22 cellular contexts compared by ENCODE assay signal in genomic region chr1:156647351-156647750, GRCh38. TPM values are rescaled to one million over a fixed set of nuclear protein-coding genes. Genes with fewer than 3 reads are reported as not detected.
DNase-seq lines count a peak whose midpoint lies in the region; ATAC-seq, FAIRE-seq and TF ChIP-seq lines count a peak whose summit lies in the region.
"Had no signal": no experiment of that assay in that cellular context is flagged by ENCODE, and none has a peak within 500 bp of the region (broad histone marks: within the 10 kb centered on the region; RNA-seq: fewer than 3 reads in every experiment).

No MANE protein-coding gene starts in this region.

- H3K79me2 ChIP-seq in K562 (ENCODE audit: control insufficient read depth, insufficient read depth, low read length), result no peaks in the 10 kb centered on the region

- H3K9ac ChIP-seq in K562 (ENCODE audit: insufficient read depth in 1 of 2, low read depth in 2 of 2, low read length in 2 of 2), result peak overlapping the region in 1 of 2 experiments; percentile 29; a peak in 1 of 4 replicates
- H3K9ac ChIP-seq: GM23248 had no signal

- peak; percentile 27 for DNase-seq in activated naive CD8-positive, alpha-beta T cell treated with anti-CD3 and anti-CD28 coated beads, Interleukin-2, amount 10 ng/mL, durations not matched to agents 7 days and 5 days
- DNase-seq in activated naive CD8-positive, alpha-beta T cell treated with anti-CD3 and anti-CD28 coated beads for 36 hours, result no peak
- DNase-seq in K562 (ENCODE audit: extremely low read depth in 1 of 4, low spot score in 3 of 4), result no peak
- DNase-seq: AML-193; Caco-2; CD4-positive, alpha-beta T cell; GM23248; HFFc6; IMR-90 had no signal

- CTCF ChIA-PET in K562 (lab: Yijun Ruan, JAX; ENCODE audit: low intra/inter-chr PET ratio), result no interaction called here

- no peaks in the 10 kb centered on the region for H3K9me3 ChIP-seq in K562 (replicated peaks; ENCODE audit: control insufficient read depth, insufficient read depth, low read depth, low read length)
- H3K9me3 ChIP-seq: A549, Caco-2 had no signal

- no peak overlapping the region for H3K4me3 Mint-ChIP-seq in activated naive CD8-positive, alpha-beta T cell treated with anti-CD3 and anti-CD28 coated beads, Interleukin-2, amount 10 ng/mL, durations not matched to agents 7 days and 5 days
- H3K4me3 Mint-ChIP-seq in activated naive CD8-positive, alpha-beta T cell treated with anti-CD3 and anti-CD28 coated beads for 36 hours, result no peak overlapping the region
- H3K4me3 Mint-ChIP-seq: CD4-positive, alpha-beta T cell; HFFc6 had no signal

- no peak for FAIRE-seq in K562 (lab: Jason Lieb, UNC)
- FAIRE-seq: A549, D721Med, G401.6, GM12891, GM19239, H54 had no signal

- peaks cover 76% of the 10 kb centered on the region for H3K27me3 Mint-ChIP-seq in activated naive CD8-positive, alpha-beta T cell treated with anti-CD3 and anti-CD28 coated beads, Interleukin-2, amount 10 ng/mL, durations not matched to agents 7 days and 5 days
- peaks cover 90% of the 10 kb centered on the region for H3K27me3 Mint-ChIP-seq in activated naive CD8-positive, alpha-beta T cell treated with anti-CD3 and anti-CD28 coated beads for 36 hours

- BruUV-seq in K562 (replicated peaks; lab: Mats Ljungman, UMichigan), result no TSS peak

- ATAC-seq in activated naive CD8-positive, alpha-beta T cell treated with anti-CD3 and anti-CD28 coated beads, Interleukin-2, amount 10 ng/mL, durations not matched to agents 7 days and 5 days (ENCODE audit: low read depth), result no peak
- no peak for ATAC-seq in K562
- ATAC-seq in GM19328 (IDR thresholded peaks at IDR 0.05; ENCODE audit: unreplicated experiment), result no peak
- ATAC-seq: A549, HCT116 had no signal

- no peaks in the 10 kb centered on the region for H3K36me3 Mint-ChIP-seq in activated naive CD8-positive, alpha-beta T cell treated with anti-CD3 and anti-CD28 coated beads, Interleukin-2, amount 10 ng/mL, durations not matched to agents 7 days and 5 days
- no peaks in the 10 kb centered on the region for H3K36me3 Mint-ChIP-seq in activated naive CD8-positive, alpha-beta T cell treated with anti-CD3 and anti-CD28 coated beads for 36 hours

- WGBS in K562 (ENCODE audit: insufficient coverage, low coverage, missing lambda C conversion rate), result 76% methylated on average over 4 of the region's 10 CpGs

- H3K4me1 ChIP-seq in K562 (replicated peaks in 1 of 2; ENCODE audit: control insufficient read depth in 2 of 2, insufficient read depth in 2 of 2, low read length in 2 of 2), result peaks cover 0 to 27% of the 10 kb centered on the region in 2 experiments; a peak in 3 of 5 replicates
- H3K4me1 ChIP-seq: A549, Caco-2 had no signal

- no peak for TF ChIP-seq POLR2A in K562 (conservative IDR thresholded peaks at IDR 0.05)

- H3K9me3 Mint-ChIP-seq in activated naive CD8-positive, alpha-beta T cell treated with anti-CD3 and anti-CD28 coated beads, Interleukin-2, amount 10 ng/mL, durations not matched to agents 7 days and 5 days, result no peaks in the 10 kb centered on the region
- H3K9me3 Mint-ChIP-seq in activated naive CD8-positive, alpha-beta T cell treated with anti-CD3 and anti-CD28 coated beads for 36 hours, result no peaks in the 10 kb centered on the region
- H3K9me3 Mint-ChIP-seq: CD4-positive, alpha-beta T cell; HFFc6 had no signal

- H3K4me3 ChIP-seq in K562, result no peak overlapping the region
- H3K4me3 ChIP-seq: A549, GM23248 had no signal

- H3K4me1 Mint-ChIP-seq in activated naive CD8-positive, alpha-beta T cell treated with anti-CD3 and anti-CD28 coated beads, Interleukin-2, amount 10 ng/mL, durations not matched to agents 7 days and 5 days, result peaks cover 33% of the 10 kb centered on the region
- peaks cover 12% of the 10 kb centered on the region for H3K4me1 Mint-ChIP-seq in activated naive CD8-positive, alpha-beta T cell treated with anti-CD3 and anti-CD28 coated beads for 36 hours

- TF ChIP-seq RAD21 in K562 (CRISPR knock-in tag; conservative IDR thresholded peaks at IDR 0.05 in 1 of 2, IDR thresholded peaks at IDR 0.05 in 1 of 2), result no peak

- in situ Hi-C loops in K562 (cut with MboI), result no loop called here

- no peak for TF ChIP-seq EP300 in K562 (IDR thresholded peaks at IDR 0.05; ENCODE audit: low read length)

- POLR2A ChIA-PET in activated naive CD8-positive, alpha-beta T cell treated with anti-CD3 and anti-CD28 coated beads, Interleukin-2, amount 10 ng/mL, durations not matched to agents 7 days and 5 days (lab: Charles Lee), result no interaction called here
- POLR2A ChIA-PET in K562 (lab: Yijun Ruan, JAX), result interaction anchor here (1.3 kb wide), 1 partner anchor 30 kb away, joined by 3 read pairs; no protein-coding TSS in a partner anchor

- H3K4me2 ChIP-seq in K562 (ENCODE audit: insufficient read depth, low read length), result no peak overlapping the region
- H3K4me2 ChIP-seq: A549 had no signal

- H3K36me3 ChIP-seq in K562 (ENCODE audit: control insufficient read depth, insufficient read depth, low read length), result peaks cover 59% of the 10 kb centered on the region

- H4K20me1 ChIP-seq in K562 (replicated peaks; ENCODE audit: control insufficient read depth, insufficient read depth, low read length), result peaks cover 65% of the 10 kb centered on the region

- intact Hi-C loops in K562 (cut with micrococcal nuclease), result no loop called here

- H3K27ac ChIP-seq in K562 (ENCODE audit: extremely low read depth, low read depth, low read length), result no peak overlapping the region
- H3K27ac ChIP-seq: 22Rv1, A549, C4-2B, GM23248, HL-60 had no signal

- no peaks in the 10 kb centered on the region for H3K27me3 ChIP-seq in K562 (ENCODE audit: control insufficient read depth in 2 of 2, insufficient read depth in 2 of 2, low read length in 2 of 2)

- no peak overlapping the region for H3K27ac Mint-ChIP-seq in activated naive CD8-positive, alpha-beta T cell treated with anti-CD3 and anti-CD28 coated beads, Interleukin-2, amount 10 ng/mL, durations not matched to agents 7 days and 5 days
- H3K27ac Mint-ChIP-seq in activated naive CD8-positive, alpha-beta T cell treated with anti-CD3 and anti-CD28 coated beads for 36 hours, result no peak overlapping the region
- H3K27ac Mint-ChIP-seq: CD4-positive, alpha-beta T cell; HFFc6 had no signal

- peaks cover 6% of the 10 kb centered on the region for H3K9me1 ChIP-seq in K562 (ENCODE audit: control insufficient read depth, insufficient read depth, low read length)

- no peak overlapping the region for H2AFZ ChIP-seq in K562 (ENCODE audit: low read depth, low read length)
- H2AFZ ChIP-seq: GM23248 had no signal

- no peak for TF ChIP-seq CTCF in K562 (IDR thresholded peaks at IDR 0.05 in 2 of 3, conservative IDR thresholded peaks at IDR 0.05 in 1 of 3; ENCODE audit: insufficient read depth in 2 of 3, low read depth in 1 of 3, low read length in 3 of 3)

RNA-seq across cellular contexts. Expression of gene BCAN, which starts 5.4 kb away (rescaled TPM):
- not detected for total RNA-seq in activated naive CD8-positive, alpha-beta T cell treated with anti-CD3 and anti-CD28 coated beads, Interleukin-2, amount 10 ng/mL, durations not matched to agents 7 days and 5 days
- not detected for total RNA-seq in activated naive CD8-positive, alpha-beta T cell treated with anti-CD3 and anti-CD28 coated beads for 36 hours
- 0.12 TPM in 1 of 2 replicates, not detected in the other for total RNA-seq in K562 (2011; cell fraction: chromatin; rRNA removed; ENCODE audit: low replicate concordance)
- 0.17 and 0.26 TPM in 2 replicates for total RNA-seq in K562 (2011; cell fraction: nucleolus; rRNA removed)
- not detected in 2 replicates for total RNA-seq in K562 (2011; cell fraction: nucleoplasm; rRNA removed)
- 0.12 TPM in 1 of 2 replicates, not detected in the other for total RNA-seq in K562 (2014; rRNA removed)
- total RNA-seq in K562 (2014; rRNA removed; fragmentation: Illumina TruSeq; extraction: Trizol), result not detected in 2 replicates
- 0.08 TPM in 1 of 2 replicates, not detected in the other for total RNA-seq in K562 (2015; rRNA removed; fragmentation: Illumina TruSeq; extraction: Trizol)
- 0.22 TPM in 1 of 2 replicates, not detected in the other for total RNA-seq in K562 (2021)
- polyA plus RNA-seq in K562 (2011; rRNA removed), result 0.06 and 0.09 TPM in 2 replicates
- polyA plus RNA-seq in K562 (2011; cell fraction: cytosol; rRNA removed), result 0.04 and 0.25 TPM in 2 replicates
- 0.06 and 0.21 TPM in 2 replicates for polyA plus RNA-seq in K562 (2011; cell fraction: nucleus; rRNA removed)
- 0.35 and 0.52 TPM in 2 replicates for polyA plus RNA-seq in K562 (2012)
- 0.19 and 0.33 TPM in 2 replicates for polyA plus RNA-seq in K562 (2014; fragmentation: Illumina TruSeq; extraction: Trizol)
- under 1 TPM in 1 of 2 experiments, not detected in 1; 0.04 TPM for polyA plus RNA-seq in K562 (2014; fragmentation: Nextera tagmentation; extraction: Ambion mirVana)
- 0.22 and 0.23 TPM in 2 replicates for polyA plus RNA-seq in K562 (2014; rRNA removed)
- polyA minus RNA-seq in K562 (2011; rRNA and poly(A)+ RNA removed), result not detected in 2 replicates
- not detected in 2 replicates for polyA minus RNA-seq in K562 (2011; cell fraction: cytosol; rRNA and poly(A)+ RNA removed)
- not detected in 2 replicates for polyA minus RNA-seq in K562 (2011; cell fraction: nucleus; rRNA and poly(A)+ RNA removed)
- total RNA-seq: Caco-2; CD4-positive, alpha-beta T cell; GM23248; HFFc6; IMR-90 had no signal
- polyA plus RNA-seq: A549, GM23248 had no signal

RNA-seq across cellular contexts. Expression of gene HAPLN2, which starts 28.1 kb away (rescaled TPM):
- total RNA-seq in activated naive CD8-positive, alpha-beta T cell treated with anti-CD3 and anti-CD28 coated beads, Interleukin-2, amount 10 ng/mL, durations not matched to agents 7 days and 5 days, result under 1 TPM in 1 of 2 experiments, not detected in 1; 0.17 TPM
- total RNA-seq in activated naive CD8-positive, alpha-beta T cell treated with anti-CD3 and anti-CD28 coated beads for 36 hours, result not detected
- total RNA-seq in K562 (2011; cell fraction: chromatin; rRNA removed; ENCODE audit: low replicate concordance), result 1.4 TPM in 1 of 2 replicates, not detected in the other
- 3.0 TPM in 2 replicates for total RNA-seq in K562 (2011; cell fraction: nucleolus; rRNA removed)
- 0.53 and 0.88 TPM in 2 replicates for total RNA-seq in K562 (2011; cell fraction: nucleoplasm; rRNA removed)
- total RNA-seq in K562 (2014; rRNA removed) (3.1 and 3.8 TPM in 2 replicates), K562 (2014; rRNA removed; fragmentation: Illumina TruSeq; extraction: Trizol) (not detected in 2 replicates), K562 (2015; rRNA removed; fragmentation: Illumina TruSeq; extraction: Trizol) (0.14 and 0.19 TPM in 2 replicates), K562 (2021) (3.6 and 5.2 TPM in 2 replicates)
- polyA plus RNA-seq in K562 (2011; rRNA removed) (0.39 and 0.76 TPM in 2 replicates), K562 (2014; fragmentation: Illumina TruSeq; extraction: Trizol) (0.17 TPM in 1 of 2 replicates, not detected in the other), K562 (2014; fragmentation: Nextera tagmentation; extraction: Ambion mirVana) (not detected), K562 (2014; rRNA removed) (4.4 and 4.5 TPM in 2 replicates)
- 1.3 and 4.1 TPM in 2 replicates for polyA plus RNA-seq in K562 (2011; cell fraction: cytosol; rRNA removed)
- 6.5 and 10.9 TPM in 2 replicates for polyA plus RNA-seq in K562 (2011; cell fraction: nucleus; rRNA removed)
- polyA plus RNA-seq in K562 (2012), result 0.95 and 3.3 TPM in 2 replicates
- polyA minus RNA-seq in K562 (2011; rRNA and poly(A)+ RNA removed), result 0.35 TPM in 1 of 2 replicates, not detected in the other
- polyA minus RNA-seq in K562 (2011; cell fraction: cytosol; rRNA and poly(A)+ RNA removed), result not detected in 2 replicates
- 3.1 and 3.8 TPM in 2 replicates for polyA minus RNA-seq in K562 (2011; cell fraction: nucleus; rRNA and poly(A)+ RNA removed)
- total RNA-seq: Caco-2, GM23248, HFFc6, HT1080, IMR-90 had no signal
- polyA plus RNA-seq: BJ, GM23248, IMR-90 had no signal

RNA-seq across cellular contexts. Expression of gene NES, which starts 29.9 kb away (rescaled TPM):
- not detected for total RNA-seq in activated naive CD8-positive, alpha-beta T cell treated with anti-CD3 and anti-CD28 coated beads, Interleukin-2, amount 10 ng/mL, durations not matched to agents 7 days and 5 days
- under 1 TPM in 1 of 2 experiments, not detected in 1; 0.04 TPM for total RNA-seq in activated naive CD8-positive, alpha-beta T cell treated with anti-CD3 and anti-CD28 coated beads for 36 hours
- total RNA-seq in K562 (2011; cell fraction: chromatin; rRNA removed; ENCODE audit: low replicate concordance), result 1.5 and 2.0 TPM in 2 replicates
- 1.7 TPM in 2 replicates for total RNA-seq in K562 (2011; cell fraction: nucleolus; rRNA removed)
- total RNA-seq in K562 (2011; cell fraction: nucleoplasm; rRNA removed), result 1.8 and 3.1 TPM in 2 replicates
- total RNA-seq in K562 (2014; rRNA removed), result 5.8 and 6.6 TPM in 2 replicates
- total RNA-seq in K562 (2014; rRNA removed; fragmentation: Illumina TruSeq; extraction: Trizol), result 3.3 and 4.1 TPM in 2 replicates
- total RNA-seq in K562 (2015; rRNA removed; fragmentation: Illumina TruSeq; extraction: Trizol), result 4.8 and 4.9 TPM in 2 replicates
- total RNA-seq in K562 (2021), result 5.5 and 8.6 TPM in 2 replicates
- polyA plus RNA-seq in K562 (2011; rRNA removed), result 2.7 TPM in 2 replicates
- polyA plus RNA-seq in K562 (2011; cell fraction: cytosol; rRNA removed), result 1.5 and 2.5 TPM in 2 replicates
- 3.2 and 5.5 TPM in 2 replicates for polyA plus RNA-seq in K562 (2011; cell fraction: nucleus; rRNA removed)
- 6.5 and 7.0 TPM in 2 replicates for polyA plus RNA-seq in K562 (2012)
- polyA plus RNA-seq in K562 (2014; fragmentation: Illumina TruSeq; extraction: Trizol), result 5.4 and 6.3 TPM in 2 replicates
- under 1 TPM; 0.10 to 0.13 TPM for polyA plus RNA-seq in K562 (2014; fragmentation: Nextera tagmentation; extraction: Ambion mirVana)
- polyA plus RNA-seq in K562 (2014; rRNA removed), result 2.5 and 4.2 TPM in 2 replicates
- 2.3 and 2.4 TPM in 2 replicates for polyA minus RNA-seq in K562 (2011; rRNA and poly(A)+ RNA removed)
- 3.8 and 5.4 TPM in 2 replicates for polyA minus RNA-seq in K562 (2011; cell fraction: cytosol; rRNA and poly(A)+ RNA removed)
- 1.2 and 1.4 TPM in 2 replicates for polyA minus RNA-seq in K562 (2011; cell fraction: nucleus; rRNA and poly(A)+ RNA removed)
- total RNA-seq: CD4-positive, alpha-beta T cell had no signal

RNA-seq across cellular contexts. Expression of gene GPATCH4, which starts 46.1 kb away (rescaled TPM):
- 10 to 100 TPM; 29.7 to 31.1 TPM for total RNA-seq in activated naive CD8-positive, alpha-beta T cell treated with anti-CD3 and anti-CD28 coated beads, Interleukin-2, amount 10 ng/mL, durations not matched to agents 7 days and 5 days
- 100 to 1,000 TPM; 103 TPM for total RNA-seq in activated naive CD8-positive, alpha-beta T cell treated with anti-CD3 and anti-CD28 coated beads for 36 hours
- 75.8 and 111 TPM in 2 replicates for total RNA-seq in K562 (2011; cell fraction: chromatin; rRNA removed; ENCODE audit: low replicate concordance)
- total RNA-seq in K562 (2011; cell fraction: nucleolus; rRNA removed), result 69.5 and 70.0 TPM in 2 replicates
- total RNA-seq in K562 (2011; cell fraction: nucleoplasm; rRNA removed), result 69.2 and 102 TPM in 2 replicates
- total RNA-seq in K562 (2014; rRNA removed) (43.7 and 47.5 TPM in 2 replicates), K562 (2014; rRNA removed; fragmentation: Illumina TruSeq; extraction: Trizol) (73.1 and 76.5 TPM in 2 replicates), K562 (2015; rRNA removed; fragmentation: Illumina TruSeq; extraction: Trizol) (75.8 and 79.5 TPM in 2 replicates), K562 (2021) (45.8 and 51.4 TPM in 2 replicates)
- polyA plus RNA-seq in K562 (2011; rRNA removed) (51.5 and 57.9 TPM in 2 replicates), K562 (2014; fragmentation: Illumina TruSeq; extraction: Trizol) (94.7 and 105 TPM in 2 replicates), K562 (2014; fragmentation: Nextera tagmentation; extraction: Ambion mirVana) (10 to 100 TPM; 82.1 to 90.8 TPM), K562 (2014; rRNA removed) (53.9 and 59.3 TPM in 2 replicates)
- polyA plus RNA-seq in K562 (2011; cell fraction: cytosol; rRNA removed), result 29.4 and 32.0 TPM in 2 replicates
- 51.1 and 51.7 TPM in 2 replicates for polyA plus RNA-seq in K562 (2011; cell fraction: nucleus; rRNA removed)
- polyA plus RNA-seq in K562 (2012), result 27.1 and 86.2 TPM in 2 replicates
- 72.9 and 74.3 TPM in 2 replicates for polyA minus RNA-seq in K562 (2011; rRNA and poly(A)+ RNA removed)
- polyA minus RNA-seq in K562 (2011; cell fraction: cytosol; rRNA and poly(A)+ RNA removed), result 17.4 and 29.2 TPM in 2 replicates
- polyA minus RNA-seq in K562 (2011; cell fraction: nucleus; rRNA and poly(A)+ RNA removed), result 49.8 and 60.9 TPM in 2 replicates

RNA-seq across cellular contexts. Expression of gene NAXE, which starts 55.8 kb away (rescaled TPM):
- total RNA-seq in activated naive CD8-positive, alpha-beta T cell treated with anti-CD3 and anti-CD28 coated beads, Interleukin-2, amount 10 ng/mL, durations not matched to agents 7 days and 5 days, result 10 to 100 TPM; 53.8 TPM
- total RNA-seq in activated naive CD8-positive, alpha-beta T cell treated with anti-CD3 and anti-CD28 coated beads for 36 hours, result 10 to 100 TPM; 65.9 to 68.2 TPM
- 43.8 and 126 TPM in 2 replicates for total RNA-seq in K562 (2011; cell fraction: chromatin; rRNA removed; ENCODE audit: low replicate concordance)
- total RNA-seq in K562 (2011; cell fraction: nucleolus; rRNA removed), result 112 and 139 TPM in 2 replicates
- 102 TPM in 2 replicates for total RNA-seq in K562 (2011; cell fraction: nucleoplasm; rRNA removed)
- total RNA-seq in K562 (2014; rRNA removed) (122 and 150 TPM in 2 replicates), K562 (2014; rRNA removed; fragmentation: Illumina TruSeq; extraction: Trizol) (76.6 and 99.9 TPM in 2 replicates), K562 (2015; rRNA removed; fragmentation: Illumina TruSeq; extraction: Trizol) (90.0 and 93.1 TPM in 2 replicates), K562 (2021) (112 and 113 TPM in 2 replicates)
- polyA plus RNA-seq in K562 (2011; rRNA removed) (38.4 and 66.9 TPM in 2 replicates), K562 (2014; fragmentation: Illumina TruSeq; extraction: Trizol) (136 and 137 TPM in 2 replicates), K562 (2014; fragmentation: Nextera tagmentation; extraction: Ambion mirVana) (10 to 100 TPM; 27.3 to 38.2 TPM), K562 (2014; rRNA removed) (77.2 and 85.8 TPM in 2 replicates)
- 81.6 and 136 TPM in 2 replicates for polyA plus RNA-seq in K562 (2011; cell fraction: cytosol; rRNA removed)
- 82.3 and 92.2 TPM in 2 replicates for polyA plus RNA-seq in K562 (2011; cell fraction: nucleus; rRNA removed)
- 106 and 111 TPM in 2 replicates for polyA plus RNA-seq in K562 (2012)
- polyA minus RNA-seq in K562 (2011; rRNA and poly(A)+ RNA removed), result 31.2 and 45.6 TPM in 2 replicates
- polyA minus RNA-seq in K562 (2011; cell fraction: cytosol; rRNA and poly(A)+ RNA removed), result 23.6 and 34.6 TPM in 2 replicates
- polyA minus RNA-seq in K562 (2011; cell fraction: nucleus; rRNA and poly(A)+ RNA removed), result 40.1 and 65.3 TPM in 2 replicates
